ENCODE assay signal across 1 cellular context in the genomic region with DNA sequence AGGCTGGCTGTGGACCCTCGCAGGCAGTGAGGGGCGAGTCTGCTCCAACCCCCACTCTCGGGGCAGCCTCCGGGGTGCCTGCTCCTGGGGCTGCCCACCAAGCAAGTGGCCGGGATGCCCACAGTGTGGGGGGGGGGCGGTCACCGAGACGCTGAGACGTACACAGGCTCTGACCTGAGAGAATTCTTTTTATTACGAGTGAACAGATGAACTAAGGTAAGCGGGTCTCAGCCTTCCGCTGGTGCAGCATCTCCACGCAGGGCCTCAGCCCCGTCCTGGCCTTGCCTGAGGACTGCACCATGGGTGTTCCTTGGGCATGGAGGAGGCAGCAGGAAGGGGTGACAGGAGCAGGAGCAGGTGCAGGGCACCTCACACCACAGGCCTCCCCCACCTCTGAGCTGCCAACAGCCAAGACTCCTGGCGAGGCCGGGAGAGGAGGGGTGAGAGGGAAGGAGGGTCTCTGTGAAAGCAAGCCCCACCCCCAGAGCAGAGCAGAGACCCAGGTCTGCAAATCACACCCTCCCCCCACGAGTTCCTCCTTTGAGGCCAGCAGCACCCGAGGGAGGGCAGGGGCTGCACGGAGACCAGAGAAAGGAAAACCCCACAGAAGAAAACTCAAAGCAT.
TF ChIP-seq lines count a peak whose summit lies in the region.

No MANE protein-coding gene starts in this region.

TF ChIP-seq in H1, 55 proteins besides CTCF, POLR2A, EP300 and RAD21:
- TF ChIP-seq CTBP2 (IDR thresholded peaks at IDR 0.05; ENCODE audit: borderline replicate concordance, insufficient read depth, insufficient read length, low read length) (no peak), SP2 (IDR thresholded peaks at IDR 0.05; ENCODE audit: low read length) (no peak), FOSL1 (IDR thresholded peaks at IDR 0.05; ENCODE audit: insufficient read depth, low read depth, low read length) (no peak), SP1 (IDR thresholded peaks at IDR 0.05; ENCODE audit: low read depth, low read length) (no peak), ASH2L (IDR thresholded peaks at IDR 0.05; ENCODE audit: low read length) (no peak), SIX5 (IDR thresholded peaks at IDR 0.05; ENCODE audit: low read depth, low read length) (no peak), SAP30 (IDR thresholded peaks at IDR 0.05; ENCODE audit: insufficient read depth, insufficient replicate concordance, low read length) (no peak), ATF2 (IDR thresholded peaks at IDR 0.05; ENCODE audit: low read length) (no peak), JUND (IDR thresholded peaks at IDR 0.05; ENCODE audit: low read length) (no peak), SP4 (IDR thresholded peaks at IDR 0.05; ENCODE audit: low read length) (no peak), JUN (IDR thresholded peaks at IDR 0.05; ENCODE audit: low read depth, low read length) (no peak), POU5F1 (IDR thresholded peaks at IDR 0.05; ENCODE audit: low read depth, low read length) (no peak), BACH1 (IDR thresholded peaks at IDR 0.05; ENCODE audit: low read length) (no peak), EZH2 (IDR thresholded peaks at IDR 0.05; ENCODE audit: low read depth, low read length, severe bottlenecking) (no peak), HDAC2 (IDR thresholded peaks at IDR 0.05; ENCODE audit: borderline replicate concordance in 1 of 2, low read depth in 2 of 2, low read length in 2 of 2) (no peak), RXRA (IDR thresholded peaks at IDR 0.05; ENCODE audit: insufficient read depth, low read depth, low read length) (no peak)
- TF ChIP-seq, protein P1, sequence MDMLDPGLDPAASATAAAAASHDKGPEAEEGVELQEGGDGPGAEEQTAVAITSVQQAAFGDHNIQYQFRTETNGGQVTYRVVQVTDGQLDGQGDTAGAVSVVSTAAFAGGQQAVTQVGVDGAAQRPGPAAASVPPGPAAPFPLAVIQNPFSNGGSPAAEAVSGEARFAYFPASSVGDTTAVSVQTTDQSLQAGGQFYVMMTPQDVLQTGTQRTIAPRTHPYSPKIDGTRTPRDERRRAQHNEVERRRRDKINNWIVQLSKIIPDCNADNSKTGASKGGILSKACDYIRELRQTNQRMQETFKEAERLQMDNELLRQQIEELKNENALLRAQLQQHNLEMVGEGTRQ (IDR thresholded peaks at IDR 0.05; ENCODE audit: low read length), result no peak
- TF ChIP-seq, protein P2, sequence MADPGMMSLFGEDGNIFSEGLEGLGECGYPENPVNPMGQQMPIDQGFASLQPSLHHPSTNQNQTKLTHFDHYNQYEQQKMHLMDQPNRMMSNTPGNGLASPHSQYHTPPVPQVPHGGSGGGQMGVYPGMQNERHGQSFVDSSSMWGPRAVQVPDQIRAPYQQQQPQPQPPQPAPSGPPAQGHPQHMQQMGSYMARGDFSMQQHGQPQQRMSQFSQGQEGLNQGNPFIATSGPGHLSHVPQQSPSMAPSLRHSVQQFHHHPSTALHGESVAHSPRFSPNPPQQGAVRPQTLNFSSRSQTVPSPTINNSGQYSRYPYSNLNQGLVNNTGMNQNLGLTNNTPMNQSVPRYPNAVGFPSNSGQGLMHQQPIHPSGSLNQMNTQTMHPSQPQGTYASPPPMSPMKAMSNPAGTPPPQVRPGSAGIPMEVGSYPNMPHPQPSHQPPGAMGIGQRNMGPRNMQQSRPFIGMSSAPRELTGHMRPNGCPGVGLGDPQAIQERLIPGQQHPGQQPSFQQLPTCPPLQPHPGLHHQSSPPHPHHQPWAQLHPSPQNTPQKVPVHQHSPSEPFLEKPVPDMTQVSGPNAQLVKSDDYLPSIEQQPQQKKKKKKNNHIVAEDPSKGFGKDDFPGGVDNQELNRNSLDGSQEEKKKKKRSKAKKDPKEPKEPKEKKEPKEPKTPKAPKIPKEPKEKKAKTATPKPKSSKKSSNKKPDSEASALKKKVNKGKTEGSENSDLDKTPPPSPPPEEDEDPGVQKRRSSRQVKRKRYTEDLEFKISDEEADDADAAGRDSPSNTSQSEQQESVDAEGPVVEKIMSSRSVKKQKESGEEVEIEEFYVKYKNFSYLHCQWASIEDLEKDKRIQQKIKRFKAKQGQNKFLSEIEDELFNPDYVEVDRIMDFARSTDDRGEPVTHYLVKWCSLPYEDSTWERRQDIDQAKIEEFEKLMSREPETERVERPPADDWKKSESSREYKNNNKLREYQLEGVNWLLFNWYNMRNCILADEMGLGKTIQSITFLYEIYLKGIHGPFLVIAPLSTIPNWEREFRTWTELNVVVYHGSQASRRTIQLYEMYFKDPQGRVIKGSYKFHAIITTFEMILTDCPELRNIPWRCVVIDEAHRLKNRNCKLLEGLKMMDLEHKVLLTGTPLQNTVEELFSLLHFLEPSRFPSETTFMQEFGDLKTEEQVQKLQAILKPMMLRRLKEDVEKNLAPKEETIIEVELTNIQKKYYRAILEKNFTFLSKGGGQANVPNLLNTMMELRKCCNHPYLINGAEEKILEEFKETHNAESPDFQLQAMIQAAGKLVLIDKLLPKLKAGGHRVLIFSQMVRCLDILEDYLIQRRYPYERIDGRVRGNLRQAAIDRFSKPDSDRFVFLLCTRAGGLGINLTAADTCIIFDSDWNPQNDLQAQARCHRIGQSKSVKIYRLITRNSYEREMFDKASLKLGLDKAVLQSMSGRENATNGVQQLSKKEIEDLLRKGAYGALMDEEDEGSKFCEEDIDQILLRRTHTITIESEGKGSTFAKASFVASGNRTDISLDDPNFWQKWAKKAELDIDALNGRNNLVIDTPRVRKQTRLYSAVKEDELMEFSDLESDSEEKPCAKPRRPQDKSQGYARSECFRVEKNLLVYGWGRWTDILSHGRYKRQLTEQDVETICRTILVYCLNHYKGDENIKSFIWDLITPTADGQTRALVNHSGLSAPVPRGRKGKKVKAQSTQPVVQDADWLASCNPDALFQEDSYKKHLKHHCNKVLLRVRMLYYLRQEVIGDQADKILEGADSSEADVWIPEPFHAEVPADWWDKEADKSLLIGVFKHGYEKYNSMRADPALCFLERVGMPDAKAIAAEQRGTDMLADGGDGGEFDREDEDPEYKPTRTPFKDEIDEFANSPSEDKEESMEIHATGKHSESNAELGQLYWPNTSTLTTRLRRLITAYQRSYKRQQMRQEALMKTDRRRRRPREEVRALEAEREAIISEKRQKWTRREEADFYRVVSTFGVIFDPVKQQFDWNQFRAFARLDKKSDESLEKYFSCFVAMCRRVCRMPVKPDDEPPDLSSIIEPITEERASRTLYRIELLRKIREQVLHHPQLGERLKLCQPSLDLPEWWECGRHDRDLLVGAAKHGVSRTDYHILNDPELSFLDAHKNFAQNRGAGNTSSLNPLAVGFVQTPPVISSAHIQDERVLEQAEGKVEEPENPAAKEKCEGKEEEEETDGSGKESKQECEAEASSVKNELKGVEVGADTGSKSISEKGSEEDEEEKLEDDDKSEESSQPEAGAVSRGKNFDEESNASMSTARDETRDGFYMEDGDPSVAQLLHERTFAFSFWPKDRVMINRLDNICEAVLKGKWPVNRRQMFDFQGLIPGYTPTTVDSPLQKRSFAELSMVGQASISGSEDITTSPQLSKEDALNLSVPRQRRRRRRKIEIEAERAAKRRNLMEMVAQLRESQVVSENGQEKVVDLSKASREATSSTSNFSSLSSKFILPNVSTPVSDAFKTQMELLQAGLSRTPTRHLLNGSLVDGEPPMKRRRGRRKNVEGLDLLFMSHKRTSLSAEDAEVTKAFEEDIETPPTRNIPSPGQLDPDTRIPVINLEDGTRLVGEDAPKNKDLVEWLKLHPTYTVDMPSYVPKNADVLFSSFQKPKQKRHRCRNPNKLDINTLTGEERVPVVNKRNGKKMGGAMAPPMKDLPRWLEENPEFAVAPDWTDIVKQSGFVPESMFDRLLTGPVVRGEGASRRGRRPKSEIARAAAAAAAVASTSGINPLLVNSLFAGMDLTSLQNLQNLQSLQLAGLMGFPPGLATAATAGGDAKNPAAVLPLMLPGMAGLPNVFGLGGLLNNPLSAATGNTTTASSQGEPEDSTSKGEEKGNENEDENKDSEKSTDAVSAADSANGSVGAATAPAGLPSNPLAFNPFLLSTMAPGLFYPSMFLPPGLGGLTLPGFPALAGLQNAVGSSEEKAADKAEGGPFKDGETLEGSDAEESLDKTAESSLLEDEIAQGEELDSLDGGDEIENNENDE (IDR thresholded peaks at IDR 0.05; ENCODE audit: insufficient replicate concordance, low read length), result no peak
- TF ChIP-seq, protein P3, sequence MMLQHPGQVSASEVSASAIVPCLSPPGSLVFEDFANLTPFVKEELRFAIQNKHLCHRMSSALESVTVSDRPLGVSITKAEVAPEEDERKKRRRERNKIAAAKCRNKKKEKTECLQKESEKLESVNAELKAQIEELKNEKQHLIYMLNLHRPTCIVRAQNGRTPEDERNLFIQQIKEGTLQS (IDR thresholded peaks at IDR 0.05; ENCODE audit: insufficient read depth, low read depth, low read length), result no peak
